20 cellular contexts compared by ENCODE assay signal in the genomic region with DNA sequence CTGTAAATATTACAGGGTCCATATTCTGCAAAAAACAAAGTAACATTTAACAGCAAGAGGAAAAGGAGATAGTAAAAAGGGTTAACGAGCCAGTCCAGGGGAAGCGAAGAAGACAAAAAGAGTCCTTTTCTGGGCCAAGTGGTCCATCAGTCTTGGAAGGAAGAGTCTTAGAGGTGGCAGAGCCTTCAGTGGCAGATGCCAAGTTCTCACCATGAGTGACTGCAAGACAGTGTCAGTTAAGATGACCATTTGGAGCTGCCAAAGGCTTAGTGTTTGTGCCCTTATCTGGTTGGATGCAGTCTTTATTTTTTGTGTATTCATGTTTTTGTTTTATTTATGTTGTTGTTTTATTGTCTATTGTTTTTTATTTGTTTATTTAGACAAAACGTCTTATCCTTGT.
A peak's percentile ranks its signal among the peaks of the same experiment; 100 is the strongest.
DNase-seq lines count a peak whose midpoint lies in the region; ATAC-seq and TF ChIP-seq lines count a peak whose summit lies in the region.
"Had no signal": no experiment of that assay in that cellular context is flagged by ENCODE, and none has a peak within 500 bp of the region (broad histone marks: within the 10 kb centered on the region; RNA-seq: fewer than 3 reads in every experiment).

No MANE protein-coding gene starts in this region.

- H3K27me3 ChIP-seq in neural progenitor cell: no peaks in the 10 kb centered on the region
- peaks cover 13% of the 10 kb centered on the region for H3K27me3 ChIP-seq in GM23248 (replicated peaks; ENCODE audit: insufficient read depth)
- H3K27me3 ChIP-seq: BLaER1 treated with 17β-estradiol and CSF1 and Interleukin-3, amounts not matched to agents 10 nM and 100 nM had no signal

- WGBS in GM23248 (ENCODE audit: low coverage in 1 of 2, low lambda C conversion rate in 2 of 2, missing lambda C conversion rate in 2 of 2), 2 experiments: 45 to 58% methylated on average over 3 of the region's 3 CpGs

- ATAC-seq in activated T-cell treated with anti-CD3 and anti-CD28 coated beads, Interleukin-2, amount 50 U/mL, for 72 hours (replicated peaks in 1 of 2): no peak
- ATAC-seq: A549; CD8-positive, alpha-beta T cell; GM12878 had no signal

- no peaks in the 10 kb centered on the region for H3K36me3 ChIP-seq in neural progenitor cell
- H3K36me3 ChIP-seq in GM23248 (ENCODE audit: low read depth): no peaks in the 10 kb centered on the region
- H3K36me3 ChIP-seq: BLaER1 treated with 17β-estradiol and CSF1 and Interleukin-3, amounts not matched to agents 10 nM and 100 nM had no signal

- H4K20me1 ChIP-seq in neural progenitor cell (ENCODE audit: low read depth) (no peaks in the 10 kb centered on the region), GM23248 (ENCODE audit: insufficient read depth) (no peaks in the 10 kb centered on the region)
- H4K20me1 ChIP-seq: BLaER1 treated with 17β-estradiol and CSF1 and Interleukin-3, amounts not matched to agents 10 nM and 100 nM had no signal

- H3K4me3 ChIP-seq in neural progenitor cell: no peak overlapping the region
- H3K4me3 ChIP-seq in GM23248: no peak overlapping the region
- H3K4me3 ChIP-seq: A549; BLaER1 treated with 17β-estradiol and CSF1 and Interleukin-3, amounts not matched to agents 10 nM and 100 nM; GM12878 had no signal

- H3K79me2 ChIP-seq in neural progenitor cell (ENCODE audit: low read depth) (no peaks in the 10 kb centered on the region), GM23248 (ENCODE audit: insufficient read depth) (no peaks in the 10 kb centered on the region)

- no peaks in the 10 kb centered on the region for H3K9me2 ChIP-seq in GM23248 (ENCODE audit: insufficient read depth)

- H3K9ac ChIP-seq in neural progenitor cell (no peak overlapping the region), GM23248 (no peak overlapping the region)
- H3K9ac ChIP-seq: BLaER1 treated with 17β-estradiol and CSF1 and Interleukin-3, amounts not matched to agents 10 nM and 100 nM had no signal

- no peaks in the 10 kb centered on the region for H3K4me1 Mint-ChIP-seq in activated T-cell treated with anti-CD3 and anti-CD28 coated beads, Interleukin-2, amount 50 U/mL, for 72 hours (ENCODE audit: low read depth)
- H3K4me1 Mint-ChIP-seq in neural progenitor cell: peaks cover 21% of the 10 kb centered on the region
- H3K4me1 Mint-ChIP-seq: B cell had no signal

- H3K9me3 ChIP-seq in neural progenitor cell (ENCODE audit: low read depth) (no peaks in the 10 kb centered on the region), GM23248 (ENCODE audit: low read depth) (no peaks in the 10 kb centered on the region)
- H3K9me3 ChIP-seq: A549; BLaER1 treated with 17β-estradiol and CSF1 and Interleukin-3, amounts not matched to agents 10 nM and 100 nM; Caco-2 had no signal

- H3K27ac ChIP-seq in neural progenitor cell (no peak overlapping the region), GM23248 (no peak overlapping the region)
- H3K27ac ChIP-seq: 22Rv1; A549; BLaER1 treated with 17β-estradiol and CSF1 and Interleukin-3, amounts not matched to agents 10 nM and 100 nM; C4-2B had no signal

- no peaks in the 10 kb centered on the region for H3K36me3 Mint-ChIP-seq in activated T-cell treated with anti-CD3 and anti-CD28 coated beads, Interleukin-2, amount 50 U/mL, for 72 hours (ENCODE audit: insufficient read depth in 2 of 2)
- H3K36me3 Mint-ChIP-seq in neural progenitor cell: no peaks in the 10 kb centered on the region
- H3K36me3 Mint-ChIP-seq: CD8-positive, alpha-beta T cell had no signal

- H3K4me1 ChIP-seq in neural progenitor cell (peaks cover 8% of the 10 kb centered on the region), GM23248 (ENCODE audit: insufficient read depth) (0 out of 2 replicates have a peak, but pooled peaks cover 3% of the 10 kb centered on the region)
- H3K4me1 ChIP-seq: A549; BLaER1 treated with 17β-estradiol and CSF1 and Interleukin-3, amounts not matched to agents 10 nM and 100 nM; Caco-2 had no signal

- H3K9me3 Mint-ChIP-seq in activated T-cell treated with anti-CD3 and anti-CD28 coated beads, Interleukin-2, amount 50 U/mL, for 72 hours: no peaks in the 10 kb centered on the region
- no peaks in the 10 kb centered on the region for H3K9me3 Mint-ChIP-seq in neural progenitor cell
- H3K9me3 Mint-ChIP-seq: CD4-positive, alpha-beta T cell; CD8-positive, alpha-beta T cell had no signal

- H2AFZ ChIP-seq in neural progenitor cell (replicated peaks) (no peak overlapping the region), GM23248 (no peak overlapping the region)

- no peak overlapping the region for H3K4me3 Mint-ChIP-seq in activated T-cell treated with anti-CD3 and anti-CD28 coated beads, Interleukin-2, amount 50 U/mL, for 72 hours
- peak overlapping the region; percentile 2 for H3K4me3 Mint-ChIP-seq in neural progenitor cell
- H3K4me3 Mint-ChIP-seq: B cell; CD4-positive, alpha-beta T cell; CD8-positive, alpha-beta T cell had no signal

- peaks cover 19% of the 10 kb centered on the region for H3K27me3 Mint-ChIP-seq in activated T-cell treated with anti-CD3 and anti-CD28 coated beads, Interleukin-2, amount 50 U/mL, for 72 hours (ENCODE audit: low read depth)
- peaks cover 2% of the 10 kb centered on the region for H3K27me3 Mint-ChIP-seq in neural progenitor cell (ENCODE audit: insufficient read depth, low read depth)

- DNase-seq in activated T-cell treated with anti-CD3 and anti-CD28 coated beads, Interleukin-2, amount 50 U/mL, for 72 hours: no peak
- no peak for DNase-seq in activated T-cell treated with anti-CD3 and anti-CD28 coated beads, Interleukin-2, amount 50 U/mL, for 1 hour
- peak; percentile 61 for DNase-seq in G401 (ENCODE audit: low spot score)
- DNase-seq in cerebellar cortex (ENCODE audit: low spot score): peak; percentile 54
- DNase-seq in neural progenitor cell (ENCODE audit: low spot score): no peak
- no peak for DNase-seq in GM23248
- DNase-seq in SHP77 treated with DMSO at 0.1 percent for 48 hours (lab: John Stamatoyannopoulos, UW): no peak
- DNase-seq: AML-193; Caco-2; Calu3; CD4-positive, alpha-beta T cell; CD8-positive, alpha-beta T cell; DMS79 treated with DMSO at 0.1 percent for 48 hours; GDM1 had no signal

- H3F3A ChIP-seq in neural progenitor cell (ENCODE audit: low read depth): no peaks in the 10 kb centered on the region
- peaks cover 3% of the 10 kb centered on the region for H3F3A ChIP-seq in GM23248 (ENCODE audit: insufficient read depth)

- no peak for TF ChIP-seq CTCF in neural progenitor cell (IDR thresholded peaks at IDR 0.05)

- H3K27ac Mint-ChIP-seq in activated T-cell treated with anti-CD3 and anti-CD28 coated beads, Interleukin-2, amount 50 U/mL, for 72 hours: peak overlapping the region; percentile 34
- peak overlapping the region; percentile 12 for H3K27ac Mint-ChIP-seq in neural progenitor cell
- H3K27ac Mint-ChIP-seq: B cell; CD4-positive, alpha-beta T cell; CD8-positive, alpha-beta T cell had no signal

- in situ Hi-C loops in G401 (cut with HindIII; ENCODE audit: low sequenced_read_pairs) (no loop called here), GM23248 (cut with MboI) (no loop called here)

- no peak overlapping the region for H3K4me2 ChIP-seq in neural progenitor cell
- H3K4me2 ChIP-seq in GM23248 (ENCODE audit: unreplicated experiment): no peak overlapping the region
- H3K4me2 ChIP-seq: A549; BLaER1 treated with 17β-estradiol and CSF1 and Interleukin-3, amounts not matched to agents 10 nM and 100 nM had no signal

Comparison
In these comparisons a context has a peak if more than half of its experiments do, and no peak if none do; other contexts are left out.
1. DNase-seq: peak in G401 (single experiment) and cerebellar cortex (single experiment); none in activated T-cell treated with anti-CD3 and anti-CD28 coated beads, Interleukin-2, amount 50 U/mL, for 72 hours (0 of 2), activated T-cell treated with anti-CD3 and anti-CD28 coated beads, Interleukin-2, amount 50 U/mL, for 1 hour (single experiment), neural progenitor cell (single experiment), GM23248 (single experiment) and SHP77 treated with DMSO at 0.1 percent for 48 hours (single experiment).